Comparison of ENCODE assay signal across 16 cellular contexts in genomic region chr9:120392711-120393110, GRCh38.
"Had no signal": no experiment of that assay in that cellular context is flagged by ENCODE, and none has a peak within 500 bp of the region (broad histone marks: within the 10 kb centered on the region; RNA-seq: fewer than 3 reads in every experiment).

No MANE protein-coding gene starts in this region.

- H3K27ac ChIP-seq: adrenal gland, cardiac muscle cell, left lung, parathyroid adenoma had no signal

- H3K27me3 Mint-ChIP-seq: activated T-helper 17 cell treated with anti-CD3 and anti-CD28 coated beads, Interleukin-2, amount 50 U/mL, for 72 hours; memory B cell; stimulated activated naive B cell treated with anti-CD40 and anti-IgM and Interleukin-4, amounts not matched to agents 10 μg/mL and 1 μg/mL and 100 μg/mL, for 72 hours had no signal

- ATAC-seq: activated T-helper 17 cell treated with anti-CD3 and anti-CD28 coated beads, Interleukin-2, amount 50 U/mL, for 72 hours; left lung; stimulated activated naive B cell treated with anti-CD40 and anti-IgM and Interleukin-4, amounts not matched to agents 10 μg/mL and 1 μg/mL and 100 μg/mL, for 72 hours had no signal

- H3K4me1 ChIP-seq: adrenal gland, left lung, parathyroid adenoma had no signal

- H3K9me3 Mint-ChIP-seq: activated T-helper 17 cell treated with anti-CD3 and anti-CD28 coated beads, Interleukin-2, amount 50 U/mL, for 72 hours; memory B cell; stimulated activated naive B cell treated with anti-CD40 and anti-IgM and Interleukin-4, amounts not matched to agents 10 μg/mL and 1 μg/mL and 100 μg/mL, for 72 hours; T-helper 1 cell treated with Interleukin-12 subunit alpha and Interleukin-12 subunit beta and Interleukin-4 antibody, amounts not matched to agents 30 μg/mL and 1 μg/mL, for 36 hours had no signal

- H3K9ac ChIP-seq: parathyroid adenoma had no signal

- DNase-seq: activated CD4-positive, alpha-beta T cell treated with anti-CD3 and anti-CD28 coated beads for 4 hours; activated CD8-positive, alpha-beta memory T cell treated with anti-CD3 and anti-CD28 coated beads, Interleukin-2, amount 50 U/mL, for 48 hours; activated naive CD4-positive, alpha-beta T cell treated with Interleukin-2 at 50 U/mL for 16 hours; dorsolateral prefrontal cortex; left lung; stimulated activated CD4-positive, alpha-beta T cell treated with anti-CD3 and anti-CD28 coated beads, Interleukin-2, amount 100 ng/mL, for 48 hours; stimulated activated naive B cell treated with anti-CD40 and anti-IgM and Interleukin-4, amounts not matched to agents 10 μg/mL and 1 μg/mL and 100 μg/mL, for 72 hours; tibial artery had no signal

- H3K27ac Mint-ChIP-seq: activated T-helper 17 cell treated with anti-CD3 and anti-CD28 coated beads, Interleukin-2, amount 50 U/mL, for 72 hours; memory B cell; stimulated activated naive B cell treated with anti-CD40 and anti-IgM and Interleukin-4, amounts not matched to agents 10 μg/mL and 1 μg/mL and 100 μg/mL, for 72 hours; T-helper 1 cell treated with Interleukin-12 subunit alpha and Interleukin-12 subunit beta and Interleukin-4 antibody, amounts not matched to agents 30 μg/mL and 1 μg/mL, for 36 hours had no signal

- H3K4me3 Mint-ChIP-seq: activated T-helper 17 cell treated with anti-CD3 and anti-CD28 coated beads, Interleukin-2, amount 50 U/mL, for 72 hours; memory B cell; stimulated activated naive B cell treated with anti-CD40 and anti-IgM and Interleukin-4, amounts not matched to agents 10 μg/mL and 1 μg/mL and 100 μg/mL, for 72 hours; T-helper 1 cell treated with Interleukin-12 subunit alpha and Interleukin-12 subunit beta and Interleukin-4 antibody, amounts not matched to agents 30 μg/mL and 1 μg/mL, for 36 hours had no signal

- H3K27me3 ChIP-seq: adrenal gland, cardiac muscle cell, dorsolateral prefrontal cortex, left lung, tibial artery had no signal

- H3K4me3 ChIP-seq: adrenal gland, cardiac muscle cell, dorsolateral prefrontal cortex, left lung, tibial artery had no signal

- H3K9me3 ChIP-seq: adrenal gland, left lung, tibial artery had no signal

- FAIRE-seq: endometrium, keratinocyte had no signal
